12 cellular contexts compared by ENCODE assay signal in the genomic region with DNA sequence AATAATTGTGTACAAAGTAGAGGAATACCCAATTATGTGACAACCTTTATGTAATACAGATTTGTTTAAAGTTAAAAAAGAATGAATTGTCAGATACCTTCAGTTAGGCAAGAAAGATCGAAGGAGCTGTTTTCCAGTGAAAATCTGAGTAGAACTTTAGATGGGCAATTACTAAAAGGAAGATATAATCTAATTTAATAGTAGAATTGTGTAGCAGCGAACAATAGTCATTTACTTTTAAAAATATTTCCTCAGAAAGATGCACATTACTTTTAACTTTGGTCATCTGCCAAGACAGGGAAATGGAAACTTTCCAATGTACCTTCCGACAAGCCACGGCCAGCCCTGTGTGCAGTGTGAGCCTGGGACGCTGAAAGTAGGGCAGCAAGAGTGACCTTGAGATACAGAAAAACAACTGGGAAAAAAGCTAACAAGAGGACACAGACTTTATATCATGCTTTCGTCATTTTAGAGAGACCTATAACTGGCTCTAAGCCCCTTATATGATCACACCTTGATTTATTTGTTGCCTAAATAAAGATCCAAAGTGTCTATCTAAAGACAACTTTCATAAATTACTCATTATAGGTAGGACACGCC. TPM values are rescaled to one million over a fixed set of nuclear protein-coding genes. Genes with fewer than 3 reads are reported as not detected.
DNase-seq lines count a peak whose midpoint lies in the region; ATAC-seq and TF ChIP-seq lines count a peak whose summit lies in the region.
"Had no signal": no experiment of that assay in that cellular context is flagged by ENCODE, and none has a peak within 500 bp of the region (broad histone marks: within the 10 kb centered on the region; RNA-seq: fewer than 3 reads in every experiment).

No MANE protein-coding gene starts in this region.

- intact Hi-C loops in mucosa of descending colon (cut with DNase I, micrococcal nuclease): no loop called here

- no peaks in the 10 kb centered on the region for H3K9me3 ChIP-seq in cardiac muscle cell (ENCODE audit: low read depth)
- H3K9me3 ChIP-seq in mucosa of descending colon: no peaks in the 10 kb centered on the region
- H3K9me3 ChIP-seq: SJSA1 had no signal

- peaks cover 21% of the 10 kb centered on the region for H3K4me1 ChIP-seq in cardiac muscle cell (ENCODE audit: low read depth)
- H3K4me1 ChIP-seq in mucosa of descending colon (ENCODE audit: low read depth): no peaks in the 10 kb centered on the region

- H3K27me3 ChIP-seq in cardiac muscle cell: no peaks in the 10 kb centered on the region
- H3K27me3 ChIP-seq: SJSA1 had no signal

- DNase-seq in NCI-H1694 (lab: John Stamatoyannopoulos, UW) (peak; percentile 2), NCI-H1694 treated with DMSO at 0.1 percent for 48 hours (lab: John Stamatoyannopoulos, UW) (no peak), cardiac muscle cell (ENCODE audit: low read depth in 1 of 2, low spot score in 1 of 2) (peak; percentile 43 to 71), mucosa of descending colon (no peak), ureter (ENCODE audit: low spot score) (peak; percentile 62), SW 1271 (lab: John Stamatoyannopoulos, UW) (no peak)
- no peak for DNase-seq in stimulated activated CD4-positive, alpha-beta T cell treated with anti-CD3 and anti-CD28 coated beads, Interleukin-15, amount 100 ng/mL, for 24 hours
- DNase-seq: 8988T; MM.1S; stimulated activated CD4-positive, alpha-beta T cell treated with anti-CD3 and anti-CD28 coated beads, Interleukin-4, amount 100 ng/mL, for 24 hours had no signal

- peak overlapping the region; percentile 73 for H3K27ac ChIP-seq in cardiac muscle cell
- H3K27ac ChIP-seq: SJSA1 had no signal

- no peak for TF ChIP-seq CTCF in cardiac muscle cell (IDR thresholded peaks at IDR 0.05; ENCODE audit: low read depth, low read length)
- TF ChIP-seq CTCF in mucosa of descending colon (IDR thresholded peaks at IDR 0.05): no peak

- H3K36me3 ChIP-seq in cardiac muscle cell: peaks cover 46% of the 10 kb centered on the region
- H3K36me3 ChIP-seq in mucosa of descending colon (ENCODE audit: low read depth): no peaks in the 10 kb centered on the region

- ATAC-seq in mucosa of descending colon: peak; percentile 50
- ATAC-seq in HG02571 (IDR thresholded peaks at IDR 0.05; ENCODE audit: unreplicated experiment): no peak

- H3K4me3 ChIP-seq in cardiac muscle cell: no peak overlapping the region
- H3K4me3 ChIP-seq in mucosa of descending colon: no peak overlapping the region
- H3K4me3 ChIP-seq: SJSA1 had no signal

RNA-seq across cellular contexts. Expression of a gene that starts 40.1 kb away (rescaled TPM):
- total RNA-seq in cardiac muscle cell (343 and 477 TPM in 2 replicates), mucosa of descending colon (10 to 100 TPM; 56.5 to 85.2 (median 60.4) TPM), ureter (102 TPM)
- 455 and 589 TPM in 2 replicates for polyA plus RNA-seq in cardiac muscle cell

RNA-seq across cellular contexts. Expression of a gene that starts 51.3 kb away (rescaled TPM):
- 15.7 and 23.9 TPM in 2 replicates for total RNA-seq in cardiac muscle cell
- polyA plus RNA-seq in cardiac muscle cell: 51.1 and 54.8 TPM in 2 replicates
- total RNA-seq in mucosa of descending colon: 10 to 100 TPM; 40.6 to 90.5 (median 65.5) TPM
- 21.1 TPM for total RNA-seq in ureter

Comparison
In these comparisons a context has a peak if more than half of its experiments do, and no peak if none do; other contexts are left out.
1. DNase-seq: peak in NCI-H1694 (single experiment), cardiac muscle cell (2 of 2) and ureter (single experiment); none in NCI-H1694 treated with DMSO at 0.1 percent for 48 hours (single experiment), mucosa of descending colon (0 of 3), stimulated activated CD4-positive, alpha-beta T cell treated with anti-CD3 and anti-CD28 coated beads, Interleukin-15, amount 100 ng/mL, for 24 hours (single experiment) and SW 1271 (0 of 2).